ENCODE assay signal across 8 cellular contexts in genomic region chr1:161200992-161201827, GRCh38. TPM values are rescaled to one million over a fixed set of nuclear protein-coding genes. Genes with fewer than 3 reads are reported as not detected.
A peak's percentile ranks its signal among the peaks of the same experiment; 100 is the strongest.
DNase-seq lines count a peak whose midpoint lies in the region; ATAC-seq and TF ChIP-seq lines count a peak whose summit lies in the region.

No MANE protein-coding gene starts in this region.

- ATAC-seq in HG03139 (IDR thresholded peaks at IDR 0.05; ENCODE audit: unreplicated experiment) (no peak), GM21723 (IDR thresholded peaks at IDR 0.05; ENCODE audit: unreplicated experiment) (no peak)

- DNase-seq in EH (ENCODE audit: low read depth): peak; percentile 88
- peak; percentile 82 for DNase-seq in NCI-H226
- peak in 1 of 10 donors; percentile 52 for DNase-seq in dorsolateral prefrontal cortex
- no peak for DNase-seq in mesothelial cell of epicardium (ENCODE audit: low spot score in 2 of 2, unreplicated experiment in 2 of 2)
- peak; percentile 70 for DNase-seq in ureter (ENCODE audit: low spot score)
- DNase-seq in NCI-H2196 treated with DMSO at 0.1 percent for 48 hours (lab: John Stamatoyannopoulos, UW; ENCODE audit: unreplicated experiment): no peak

- H3K9me3 Mint-ChIP-seq in mesothelial cell of epicardium: no peaks in the 10 kb centered on the region

- peaks cover 61% of the 10 kb centered on the region for H3K4me1 Mint-ChIP-seq in mesothelial cell of epicardium

- H3K27me3 ChIP-seq in dorsolateral prefrontal cortex: no peaks in the 10 kb centered on the region

- H3K27ac ChIP-seq in dorsolateral prefrontal cortex: peak overlapping the region; percentile 90 to 100 (median 99)

- no peaks in the 10 kb centered on the region for H3K27me3 Mint-ChIP-seq in mesothelial cell of epicardium (ENCODE audit: low read depth)

- H3K4me3 Mint-ChIP-seq in mesothelial cell of epicardium: peak overlapping the region; percentile 93

- peak overlapping the region; percentile 97 for H3K27ac Mint-ChIP-seq in mesothelial cell of epicardium

- TF ChIP-seq CTCF in dorsolateral prefrontal cortex (IDR thresholded peaks at IDR 0.05 in 54 of 56, conservative IDR thresholded peaks at IDR 0.05 in 2 of 56; ENCODE audit: low read depth in 1 of 56, partially characterized antibody in 56 of 56): peak in 3 of 56 donors; percentile 2 to 14 (median 5)
- no peak for TF ChIP-seq CTCF in mesothelial cell of epicardium (IDR thresholded peaks at IDR 0.05; ENCODE audit: unreplicated experiment)

- intact Hi-C loops in dorsolateral prefrontal cortex (cut with DNase I): loop anchor here in 1 of 2 donors (5.0 kb wide), 1 partner anchor 111 kb away; the partner anchor contains the start of gene SDHC

- H3K4me3 ChIP-seq in dorsolateral prefrontal cortex: peak overlapping the region; percentile 51 to 98 (median 88)

- peaks cover 14% of the 10 kb centered on the region for H3K36me3 Mint-ChIP-seq in mesothelial cell of epicardium

RNA-seq across cellular contexts. Expression of gene NDUFS2, which starts 1.0 kb away (rescaled TPM):
- total RNA-seq in dorsolateral prefrontal cortex (100 to 1,000 TPM in 116 of 120 experiments, 10 to 100 TPM in 4; 77.0 to 176 (median 131) TPM), mesothelial cell of epicardium (70.1 to 72.0 TPM (median 70.8 TPM) in 3 replicates), ureter (94.1 TPM)

RNA-seq across cellular contexts. Expression of gene ADAMTS4, which starts 2.4 kb away (rescaled TPM):
- 100 to 1,000 TPM in 8 of 120 experiments, 10 to 100 TPM in 98, 1 to 10 TPM in 14; 2.9 to 153 (median 35.3) TPM for total RNA-seq in dorsolateral prefrontal cortex
- total RNA-seq in mesothelial cell of epicardium: 6.8 to 9.9 TPM (median 9.2 TPM) in 3 replicates
- total RNA-seq in ureter: 42.6 TPM

RNA-seq across cellular contexts. Expression of gene FCER1G, which starts 13.9 kb away (rescaled TPM):
- total RNA-seq in dorsolateral prefrontal cortex (10 to 100 TPM in 76 of 120 experiments, 1 to 10 TPM in 44; 1.7 to 86.4 (median 12.9) TPM), mesothelial cell of epicardium (0.40 to 1.8 TPM (median 1.3 TPM) in 3 replicates), ureter (11.3 TPM)

RNA-seq across cellular contexts. Expression of gene APOA2, which starts 22.2 kb away (rescaled TPM):
- not detected for total RNA-seq in dorsolateral prefrontal cortex
- not detected in 3 replicates for total RNA-seq in mesothelial cell of epicardium
- not detected for total RNA-seq in ureter

RNA-seq across cellular contexts. Expression of gene B4GALT3, which starts 23.9 kb away (rescaled TPM):
- 10 to 100 TPM; 17.8 to 52.2 (median 29.1) TPM for total RNA-seq in dorsolateral prefrontal cortex
- total RNA-seq in mesothelial cell of epicardium: 38.0 to 43.0 TPM (median 40.5 TPM) in 3 replicates
- total RNA-seq in ureter: 26.6 TPM

Comparison
In these comparisons a context has a peak if more than half of its experiments do, and no peak if none do; other contexts are left out.
1. DNase-seq: peak in EH (single experiment), NCI-H226 (single experiment) and ureter (single experiment); none in mesothelial cell of epicardium (0 of 2) and NCI-H2196 treated with DMSO at 0.1 percent for 48 hours (single experiment).